8 cellular contexts compared by ENCODE assay signal in genomic region chr5:151082976-151083651, GRCh38. TPM values are rescaled to one million over a fixed set of nuclear protein-coding genes. Genes with fewer than 3 reads are reported as not detected.
DNase-seq lines count a peak whose midpoint lies in the region; ATAC-seq and TF ChIP-seq lines count a peak whose summit lies in the region.

No MANE protein-coding gene starts in this region.

- 71 to 79% methylated on average over 1 to 3 of the region's 3 CpGs for WGBS in endodermal cell (ENCODE audit: insufficient coverage in 1 of 2, insufficient read length in 1 of 2), 2 experiments

- peak overlapping the region; percentile 62 for H3K4me3 Mint-ChIP-seq in central memory CD8-positive, alpha-beta T cell
- H3K4me3 Mint-ChIP-seq in endodermal cell, result no peak overlapping the region

- no peak overlapping the region for H3K27ac ChIP-seq in endodermal cell (ENCODE audit: low read depth, low read length)

- ATAC-seq in GM19463 (IDR thresholded peaks at IDR 0.05; ENCODE audit: unreplicated experiment) (peak; percentile 18), GM21360 (IDR thresholded peaks at IDR 0.05; ENCODE audit: unreplicated experiment) (no peak)
- ATAC-seq in central memory CD8-positive, alpha-beta T cell (replicated peaks; ENCODE audit: extremely low read depth, poor library complexity, severe bottlenecking), result no peak

- no peaks in the 10 kb centered on the region for H3K9me3 ChIP-seq in endodermal cell (ENCODE audit: control insufficient read depth, low read length)

- H3K4me3 ChIP-seq in endodermal cell (ENCODE audit: low read length), result no peak overlapping the region

- DNase-seq in T-helper 2 cell (peak; percentile 23 to 87 (median 61)), endodermal cell (no peak), GM10266 (ENCODE audit: extremely low spot score) (no peak), retina (no peak)
- peak in 1 of 2 donors; percentile 35 for DNase-seq in central memory CD8-positive, alpha-beta T cell (ENCODE audit: low spot score in 2 of 2)
- peak; percentile 60 for DNase-seq in stimulated activated CD4-positive, alpha-beta T cell treated with anti-CD3 and anti-CD28 coated beads, Interleukin-12 subunit alpha, Interleukin-12 subunit beta, amount 100 ng/mL, for 4 hours

- no peaks in the 10 kb centered on the region for H3K27me3 ChIP-seq in endodermal cell (ENCODE audit: control insufficient read depth, insufficient read depth, low read length, poor library complexity, severe bottlenecking)

- no peaks in the 10 kb centered on the region for H3K9me3 Mint-ChIP-seq in central memory CD8-positive, alpha-beta T cell
- no peaks in the 10 kb centered on the region for H3K9me3 Mint-ChIP-seq in endodermal cell

- peaks cover 66% of the 10 kb centered on the region for H3K4me1 Mint-ChIP-seq in central memory CD8-positive, alpha-beta T cell
- peaks cover 15% of the 10 kb centered on the region for H3K4me1 Mint-ChIP-seq in endodermal cell

- peaks cover 8% of the 10 kb centered on the region for H3K4me1 ChIP-seq in endodermal cell (ENCODE audit: control insufficient read depth, insufficient read depth, low read length)

- no peak overlapping the region for H3K9ac ChIP-seq in endodermal cell (ENCODE audit: extremely low read depth, low read length, poor library complexity, severe bottlenecking)

- peaks cover 36% of the 10 kb centered on the region for H3K36me3 Mint-ChIP-seq in central memory CD8-positive, alpha-beta T cell (ENCODE audit: insufficient read depth)
- no peaks in the 10 kb centered on the region for H3K36me3 Mint-ChIP-seq in endodermal cell (ENCODE audit: low read depth)

- peak overlapping the region; percentile 86 for H3K27ac Mint-ChIP-seq in central memory CD8-positive, alpha-beta T cell (ENCODE audit: low read depth)
- H3K27ac Mint-ChIP-seq in endodermal cell, result no peak overlapping the region

- no peaks in the 10 kb centered on the region for H3K27me3 Mint-ChIP-seq in central memory CD8-positive, alpha-beta T cell
- H3K27me3 Mint-ChIP-seq in endodermal cell (ENCODE audit: insufficient read depth), result no peaks in the 10 kb centered on the region

- peaks cover 6% of the 10 kb centered on the region for H3K36me3 ChIP-seq in endodermal cell (ENCODE audit: control insufficient read depth, insufficient read depth, low read length)

- no peak for TF ChIP-seq CTCF in endodermal cell (conservative IDR thresholded peaks at IDR 0.05)
- no peak for TF ChIP-seq CTCF in GM10266 (IDR thresholded peaks at IDR 0.05; ENCODE audit: control insufficient read depth, insufficient read depth, low read depth, missing control alignments)

RNA-seq across cellular contexts. Expression of gene TNIP1, which starts 2.3 kb away (rescaled TPM):
- 10 to 100 TPM; 51.3 to 52.2 TPM for total RNA-seq in endodermal cell
- polyA plus RNA-seq in endodermal cell (2013, experiment 1 of 2), result 33.0 TPM
- 31.1 TPM for polyA plus RNA-seq in endodermal cell (2013, experiment 2 of 2)

Comparison
In these comparisons a context has a peak if more than half of its experiments do, and no peak if none do; other contexts are left out.
1. DNase-seq: peak in T-helper 2 cell (5 of 5) and stimulated activated CD4-positive, alpha-beta T cell treated with anti-CD3 and anti-CD28 coated beads, Interleukin-12 subunit alpha, Interleukin-12 subunit beta, amount 100 ng/mL, for 4 hours (single experiment); none in endodermal cell (single experiment), GM10266 (single experiment) and retina (single experiment).